ENCODE assay signal across 1 cellular context in the genomic region with DNA sequence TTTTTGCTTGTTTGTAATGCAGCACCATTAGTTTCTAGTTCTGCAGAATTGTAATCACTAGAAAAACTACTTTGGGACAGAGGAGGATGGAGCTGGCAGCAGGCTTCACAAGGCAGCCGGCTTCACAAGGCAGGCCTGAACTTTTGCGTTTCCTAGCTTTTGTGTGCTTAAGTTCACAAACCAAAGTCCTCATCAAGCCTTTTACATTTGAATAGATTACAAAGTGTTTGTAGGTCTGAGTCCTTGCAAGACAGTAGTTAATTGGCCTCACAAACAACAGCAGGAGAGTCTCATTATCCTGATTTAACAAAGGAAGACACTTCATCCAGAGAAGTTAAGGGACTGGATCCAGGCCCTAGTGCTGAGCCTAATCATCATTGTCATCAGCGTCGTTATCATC.
TF ChIP-seq lines count a peak whose summit lies in the region.

No MANE protein-coding gene starts in this region.

TF ChIP-seq in H1, 55 proteins besides CTCF, POLR2A, EP300 and RAD21:
- TF ChIP-seq SP1 (IDR thresholded peaks at IDR 0.05; ENCODE audit: low read depth, low read length), result peak; percentile 61; the same call in 1 of the 2 replicates
- TF ChIP-seq, protein P1, sequence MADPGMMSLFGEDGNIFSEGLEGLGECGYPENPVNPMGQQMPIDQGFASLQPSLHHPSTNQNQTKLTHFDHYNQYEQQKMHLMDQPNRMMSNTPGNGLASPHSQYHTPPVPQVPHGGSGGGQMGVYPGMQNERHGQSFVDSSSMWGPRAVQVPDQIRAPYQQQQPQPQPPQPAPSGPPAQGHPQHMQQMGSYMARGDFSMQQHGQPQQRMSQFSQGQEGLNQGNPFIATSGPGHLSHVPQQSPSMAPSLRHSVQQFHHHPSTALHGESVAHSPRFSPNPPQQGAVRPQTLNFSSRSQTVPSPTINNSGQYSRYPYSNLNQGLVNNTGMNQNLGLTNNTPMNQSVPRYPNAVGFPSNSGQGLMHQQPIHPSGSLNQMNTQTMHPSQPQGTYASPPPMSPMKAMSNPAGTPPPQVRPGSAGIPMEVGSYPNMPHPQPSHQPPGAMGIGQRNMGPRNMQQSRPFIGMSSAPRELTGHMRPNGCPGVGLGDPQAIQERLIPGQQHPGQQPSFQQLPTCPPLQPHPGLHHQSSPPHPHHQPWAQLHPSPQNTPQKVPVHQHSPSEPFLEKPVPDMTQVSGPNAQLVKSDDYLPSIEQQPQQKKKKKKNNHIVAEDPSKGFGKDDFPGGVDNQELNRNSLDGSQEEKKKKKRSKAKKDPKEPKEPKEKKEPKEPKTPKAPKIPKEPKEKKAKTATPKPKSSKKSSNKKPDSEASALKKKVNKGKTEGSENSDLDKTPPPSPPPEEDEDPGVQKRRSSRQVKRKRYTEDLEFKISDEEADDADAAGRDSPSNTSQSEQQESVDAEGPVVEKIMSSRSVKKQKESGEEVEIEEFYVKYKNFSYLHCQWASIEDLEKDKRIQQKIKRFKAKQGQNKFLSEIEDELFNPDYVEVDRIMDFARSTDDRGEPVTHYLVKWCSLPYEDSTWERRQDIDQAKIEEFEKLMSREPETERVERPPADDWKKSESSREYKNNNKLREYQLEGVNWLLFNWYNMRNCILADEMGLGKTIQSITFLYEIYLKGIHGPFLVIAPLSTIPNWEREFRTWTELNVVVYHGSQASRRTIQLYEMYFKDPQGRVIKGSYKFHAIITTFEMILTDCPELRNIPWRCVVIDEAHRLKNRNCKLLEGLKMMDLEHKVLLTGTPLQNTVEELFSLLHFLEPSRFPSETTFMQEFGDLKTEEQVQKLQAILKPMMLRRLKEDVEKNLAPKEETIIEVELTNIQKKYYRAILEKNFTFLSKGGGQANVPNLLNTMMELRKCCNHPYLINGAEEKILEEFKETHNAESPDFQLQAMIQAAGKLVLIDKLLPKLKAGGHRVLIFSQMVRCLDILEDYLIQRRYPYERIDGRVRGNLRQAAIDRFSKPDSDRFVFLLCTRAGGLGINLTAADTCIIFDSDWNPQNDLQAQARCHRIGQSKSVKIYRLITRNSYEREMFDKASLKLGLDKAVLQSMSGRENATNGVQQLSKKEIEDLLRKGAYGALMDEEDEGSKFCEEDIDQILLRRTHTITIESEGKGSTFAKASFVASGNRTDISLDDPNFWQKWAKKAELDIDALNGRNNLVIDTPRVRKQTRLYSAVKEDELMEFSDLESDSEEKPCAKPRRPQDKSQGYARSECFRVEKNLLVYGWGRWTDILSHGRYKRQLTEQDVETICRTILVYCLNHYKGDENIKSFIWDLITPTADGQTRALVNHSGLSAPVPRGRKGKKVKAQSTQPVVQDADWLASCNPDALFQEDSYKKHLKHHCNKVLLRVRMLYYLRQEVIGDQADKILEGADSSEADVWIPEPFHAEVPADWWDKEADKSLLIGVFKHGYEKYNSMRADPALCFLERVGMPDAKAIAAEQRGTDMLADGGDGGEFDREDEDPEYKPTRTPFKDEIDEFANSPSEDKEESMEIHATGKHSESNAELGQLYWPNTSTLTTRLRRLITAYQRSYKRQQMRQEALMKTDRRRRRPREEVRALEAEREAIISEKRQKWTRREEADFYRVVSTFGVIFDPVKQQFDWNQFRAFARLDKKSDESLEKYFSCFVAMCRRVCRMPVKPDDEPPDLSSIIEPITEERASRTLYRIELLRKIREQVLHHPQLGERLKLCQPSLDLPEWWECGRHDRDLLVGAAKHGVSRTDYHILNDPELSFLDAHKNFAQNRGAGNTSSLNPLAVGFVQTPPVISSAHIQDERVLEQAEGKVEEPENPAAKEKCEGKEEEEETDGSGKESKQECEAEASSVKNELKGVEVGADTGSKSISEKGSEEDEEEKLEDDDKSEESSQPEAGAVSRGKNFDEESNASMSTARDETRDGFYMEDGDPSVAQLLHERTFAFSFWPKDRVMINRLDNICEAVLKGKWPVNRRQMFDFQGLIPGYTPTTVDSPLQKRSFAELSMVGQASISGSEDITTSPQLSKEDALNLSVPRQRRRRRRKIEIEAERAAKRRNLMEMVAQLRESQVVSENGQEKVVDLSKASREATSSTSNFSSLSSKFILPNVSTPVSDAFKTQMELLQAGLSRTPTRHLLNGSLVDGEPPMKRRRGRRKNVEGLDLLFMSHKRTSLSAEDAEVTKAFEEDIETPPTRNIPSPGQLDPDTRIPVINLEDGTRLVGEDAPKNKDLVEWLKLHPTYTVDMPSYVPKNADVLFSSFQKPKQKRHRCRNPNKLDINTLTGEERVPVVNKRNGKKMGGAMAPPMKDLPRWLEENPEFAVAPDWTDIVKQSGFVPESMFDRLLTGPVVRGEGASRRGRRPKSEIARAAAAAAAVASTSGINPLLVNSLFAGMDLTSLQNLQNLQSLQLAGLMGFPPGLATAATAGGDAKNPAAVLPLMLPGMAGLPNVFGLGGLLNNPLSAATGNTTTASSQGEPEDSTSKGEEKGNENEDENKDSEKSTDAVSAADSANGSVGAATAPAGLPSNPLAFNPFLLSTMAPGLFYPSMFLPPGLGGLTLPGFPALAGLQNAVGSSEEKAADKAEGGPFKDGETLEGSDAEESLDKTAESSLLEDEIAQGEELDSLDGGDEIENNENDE (IDR thresholded peaks at IDR 0.05; ENCODE audit: insufficient replicate concordance, low read length), result peak; percentile 76
- no peak for TF ChIP-seq BCL11A (IDR thresholded peaks at IDR 0.05; ENCODE audit: low read depth in 2 of 2, low read length in 2 of 2)
- TF ChIP-seq, protein P2, sequence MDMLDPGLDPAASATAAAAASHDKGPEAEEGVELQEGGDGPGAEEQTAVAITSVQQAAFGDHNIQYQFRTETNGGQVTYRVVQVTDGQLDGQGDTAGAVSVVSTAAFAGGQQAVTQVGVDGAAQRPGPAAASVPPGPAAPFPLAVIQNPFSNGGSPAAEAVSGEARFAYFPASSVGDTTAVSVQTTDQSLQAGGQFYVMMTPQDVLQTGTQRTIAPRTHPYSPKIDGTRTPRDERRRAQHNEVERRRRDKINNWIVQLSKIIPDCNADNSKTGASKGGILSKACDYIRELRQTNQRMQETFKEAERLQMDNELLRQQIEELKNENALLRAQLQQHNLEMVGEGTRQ (IDR thresholded peaks at IDR 0.05; ENCODE audit: low read length), result no peak
- TF ChIP-seq NANOG (IDR thresholded peaks at IDR 0.05; ENCODE audit: insufficient read depth, low read depth, low read length, poor library complexity, severe bottlenecking), result peak; percentile 89
- no peak for TF ChIP-seq CEBPB (IDR thresholded peaks at IDR 0.05; ENCODE audit: low read depth, low read length)
TF ChIP-seq in H1: peak in this region for 3.
